In genomic region chr6:158500016-158500735, GRCh38 we compare ENCODE assay signal across 1 cellular context.
TF ChIP-seq lines count a peak whose summit lies in the region.

No MANE protein-coding gene starts in this region.

TF ChIP-seq in K562, 482 proteins besides CTCF, POLR2A, EP300 and RAD21:
- TF ChIP-seq MGA (IDR thresholded peaks at IDR 0.05), result no peak
- TF ChIP-seq GATAD2A (IDR thresholded peaks at IDR 0.05), result no peak
- no peak for TF ChIP-seq EWSR1 (IDR thresholded peaks at IDR 0.05; ENCODE audit: borderline replicate concordance, low read depth, partially characterized antibody)
- TF ChIP-seq NR2C2 (CRISPR knock-in tag; IDR thresholded peaks at IDR 0.05), result no peak
- no peak for TF ChIP-seq NR2C2 (tag; IDR thresholded peaks at IDR 0.05)
- TF ChIP-seq TRIM28 (IDR thresholded peaks at IDR 0.05), result no peak
- no peak for TF ChIP-seq ZNF592 (IDR thresholded peaks at IDR 0.05)
- TF ChIP-seq MYBL2 (IDR thresholded peaks at IDR 0.05; ENCODE audit: low read depth), result no peak
- no peak for TF ChIP-seq MYBL2 (CRISPR knock-in tag; IDR thresholded peaks at IDR 0.05; ENCODE audit: borderline replicate concordance)
- TF ChIP-seq IFI16 (CRISPR knock-in tag; IDR thresholded peaks at IDR 0.05), result no peak
- TF ChIP-seq KDM1A (IDR thresholded peaks at IDR 0.05), result no peak
- no peak for TF ChIP-seq RBM15 (IDR thresholded peaks at IDR 0.05; ENCODE audit: insufficient read depth, low read length)
- TF ChIP-seq ZEB2 (IDR thresholded peaks at IDR 0.05), result no peak
- no peak for TF ChIP-seq ZNF584 (CRISPR knock-in tag; IDR thresholded peaks at IDR 0.05; ENCODE audit: low read depth)
- no peak for TF ChIP-seq ZNF408 (CRISPR knock-in tag; IDR thresholded peaks at IDR 0.05; ENCODE audit: low read depth)
- no peak for TF ChIP-seq RFX7 (CRISPR knock-in tag; IDR thresholded peaks at IDR 0.05)
- no peak for TF ChIP-seq KDM5B (IDR thresholded peaks at IDR 0.05; ENCODE audit: insufficient replicate concordance, low read depth, low read length)
